26 cellular contexts compared by ENCODE assay signal in the genomic region with DNA sequence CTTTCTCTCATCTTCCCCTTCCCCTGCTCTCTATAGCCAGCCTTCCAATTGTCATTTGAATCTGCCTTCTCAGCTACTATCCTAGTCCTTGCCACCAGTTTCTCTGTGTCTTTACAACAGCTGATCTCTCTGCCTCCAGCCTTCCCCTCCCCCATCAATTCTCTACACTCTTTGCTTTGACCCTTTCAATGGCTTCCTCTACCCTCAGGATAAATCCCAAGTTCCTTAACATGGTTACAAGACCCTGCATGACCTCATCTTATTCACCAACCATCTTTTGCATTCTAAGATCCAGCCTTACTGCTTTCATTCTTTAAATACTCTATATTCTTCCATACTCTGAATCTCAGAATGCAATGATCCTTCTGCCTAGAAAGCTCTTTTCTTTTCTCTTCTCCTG.
"Had no signal": no experiment of that assay in that cellular context is flagged by ENCODE, and none has a peak within 500 bp of the region (broad histone marks: within the 10 kb centered on the region; RNA-seq: fewer than 3 reads in every experiment).

No MANE protein-coding gene starts in this region.

- H3K27me3 ChIP-seq: left lung, pancreas, sigmoid colon, spleen, tibial nerve, uterus had no signal

- DNase-seq: hypothalamus; immature natural killer cell; kidney; left colon; left lung; midbrain; mucosa of descending colon; naive thymus-derived CD8-positive, alpha-beta T cell; nucleus accumbens; pancreas; posterior cingulate gyrus; retina; right cardiac atrium; sigmoid colon; small intestine; spleen; stimulated activated CD4-positive, alpha-beta T cell treated with anti-CD3 and anti-CD28 coated beads, Interleukin-4, amount 100 ng/mL, for 24 hours; stimulated activated naive CD4-positive, alpha-beta T cell; stimulated activated naive CD8-positive, alpha-beta T cell treated with anti-CD3 and anti-CD28 coated beads, Interleukin-15, amount 100 ng/mL, for 72 hours; substantia nigra; uterus had no signal

- H3K4me3 ChIP-seq: left lung, lung, mucosa of descending colon, pancreas, prostate gland, sigmoid colon, spleen, tibial nerve, uterus had no signal

- H3K9me3 ChIP-seq: left lung, mucosa of descending colon, pancreas, prostate gland, sigmoid colon, spleen, tibial nerve, uterus had no signal

- ATAC-seq: left colon; left lung; mucosa of descending colon; naive thymus-derived CD8-positive, alpha-beta T cell; pancreas; right cardiac atrium; stimulated activated effector memory CD8-positive, alpha-beta T cell treated with anti-CD3 and anti-CD28 coated beads, Interleukin-12 subunit alpha, Interleukin-12 subunit beta, amount 100 ng/mL, for 72 hours; stimulated activated naive CD8-positive, alpha-beta T cell treated with anti-CD3 and anti-CD28 coated beads, Interleukin-15, amount 100 ng/mL, for 72 hours had no signal

- H3K36me3 ChIP-seq: left lung, pancreas, prostate gland, sigmoid colon, spleen, tibial nerve, uterus had no signal

- H3K4me1 ChIP-seq: prostate gland, uterus had no signal

- H3K27ac ChIP-seq: pancreas, prostate gland, tibial nerve, uterus had no signal

- FAIRE-seq: islet of Langerhans, kidney, pancreas, small intestine had no signal
